In genomic region chr4:55184600-55185523, GRCh38 we compare ENCODE assay signal across 8 cellular contexts. TPM values are rescaled to one million over a fixed set of nuclear protein-coding genes. Genes with fewer than 3 reads are reported as not detected.
A peak's percentile ranks its signal among the peaks of the same experiment; 100 is the strongest.
DNase-seq lines count a peak whose midpoint lies in the region; ATAC-seq and TF ChIP-seq lines count a peak whose summit lies in the region.

No MANE protein-coding gene starts in this region.

- H3K27me3 Mint-ChIP-seq in WTC11 (ENCODE audit: low read depth), result no peaks in the 10 kb centered on the region

- H3K27ac ChIP-seq in HUES6 (ENCODE audit: low read depth, low read length), result peak overlapping the region; percentile 64; the same call in 1 of the 2 replicates

- H3K4me1 ChIP-seq in HUES6 (ENCODE audit: control insufficient read depth, insufficient read depth, low read length), result peaks cover 68% of the 10 kb centered on the region

- CTCF ChIA-PET in WTC11 (lab: Charles Lee), result interaction anchor here (0.6 to 4.2 kb wide), 49 partner anchors 8 to 1325 kb away, joined by 3 to 59 read pairs (median 4); partner anchors contain the start of genes KDR, SRD5A3 and TMEM165

- H3K4me3 ChIP-seq in HUES6 (ENCODE audit: low read depth, low read length), result no peak overlapping the region

- peak overlapping the region; percentile 44 for H3K9ac ChIP-seq in HUES6 (ENCODE audit: low read length)

- peaks cover 14% of the 10 kb centered on the region for H3K36me3 Mint-ChIP-seq in WTC11

- peak overlapping the region; percentile 47 for H3K27ac Mint-ChIP-seq in WTC11

- peaks cover 8% of the 10 kb centered on the region; the same call in 1 of the 2 replicates for H3K9me3 ChIP-seq in HUES6 (ENCODE audit: control insufficient read depth, insufficient read depth, low read depth, low read length)

- ATAC-seq in WTC11, result peak; percentile 62

- peaks cover 82% of the 10 kb centered on the region for H3K4me1 Mint-ChIP-seq in WTC11

- TF ChIP-seq CTCF in GM12874 (IDR thresholded peaks at IDR 0.05; ENCODE audit: insufficient read depth, low read depth, low read length) (peak; percentile 45), WTC11 (IDR thresholded peaks at IDR 0.05) (peak; percentile 33; the same call in 1 of the 2 replicates)

- peaks cover 13% of the 10 kb centered on the region for H3K9me3 Mint-ChIP-seq in WTC11

- H3K36me3 ChIP-seq in HUES6 (ENCODE audit: control insufficient read depth, insufficient read depth, low read length), result no peaks in the 10 kb centered on the region

- H3K27me3 ChIP-seq in HUES6 (ENCODE audit: control insufficient read depth, insufficient read depth, low read length), result no peaks in the 10 kb centered on the region

- H3K4me3 Mint-ChIP-seq in WTC11, result no peak overlapping the region

- peak; percentile 60 for DNase-seq in WTC11 (ENCODE audit: low spot score)
- DNase-seq in glomerular visceral epithelial cell (ENCODE audit: extremely low spot score), result peak; percentile 28
- DNase-seq in stimulated activated CD4-positive, alpha-beta T cell treated with anti-CD3 and anti-CD28 coated beads, Interleukin-2, amount 100 ng/mL, for 24 hours, result peak; percentile 28 to 31
- no peak for DNase-seq in activated CD4-positive, CD25-positive, alpha-beta regulatory T cell (lab: John Stamatoyannopoulos, UW)
- no peak for DNase-seq in activated gamma-delta T cell (lab: John Stamatoyannopoulos, UW)
- no peak for DNase-seq in activated effector memory CD4-positive, alpha-beta T cell treated with anti-CD3 and anti-CD28 coated beads, Interleukin-2, amount 50 U/mL, for 16 hours

- POLR2A ChIA-PET in WTC11 (lab: Charles Lee), result interaction anchor here (0.6 to 1.9 kb wide), 2 partner anchors 59 to 131 kb away, joined by 3 to 4 read pairs; partner anchors contain the start of gene KDR

TF ChIP-seq in WTC11, 78 proteins besides CTCF, POLR2A, EP300 and RAD21:
- TF ChIP-seq SP1 (CRISPR knock-in tag; conservative IDR thresholded peaks at IDR 0.05) (0 out of 2 replicates have a peak, but pooled peaks have one; percentile 20), MAX (CRISPR knock-in tag; IDR thresholded peaks at IDR 0.05) (0 out of 2 replicates have a peak, but pooled peaks have one; percentile 8), ZNF423 (CRISPR knock-in tag; IDR thresholded peaks at IDR 0.05) (peak; percentile 72), IRF2 (CRISPR knock-in tag; IDR thresholded peaks at IDR 0.05; ENCODE audit: borderline replicate concordance, low read depth) (no peak), HMGA2 (CRISPR knock-in tag; IDR thresholded peaks at IDR 0.05) (no peak)
- TF ChIP-seq, protein P1, sequence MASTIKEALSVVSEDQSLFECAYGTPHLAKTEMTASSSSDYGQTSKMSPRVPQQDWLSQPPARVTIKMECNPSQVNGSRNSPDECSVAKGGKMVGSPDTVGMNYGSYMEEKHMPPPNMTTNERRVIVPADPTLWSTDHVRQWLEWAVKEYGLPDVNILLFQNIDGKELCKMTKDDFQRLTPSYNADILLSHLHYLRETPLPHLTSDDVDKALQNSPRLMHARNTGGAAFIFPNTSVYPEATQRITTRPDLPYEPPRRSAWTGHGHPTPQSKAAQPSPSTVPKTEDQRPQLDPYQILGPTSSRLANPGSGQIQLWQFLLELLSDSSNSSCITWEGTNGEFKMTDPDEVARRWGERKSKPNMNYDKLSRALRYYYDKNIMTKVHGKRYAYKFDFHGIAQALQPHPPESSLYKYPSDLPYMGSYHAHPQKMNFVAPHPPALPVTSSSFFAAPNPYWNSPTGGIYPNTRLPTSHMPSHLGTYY (CRISPR knock-in tag; IDR thresholded peaks at IDR 0.05), result no peak

RNA-seq across cellular contexts. Expression of gene KDR, which starts 59.5 kb away (rescaled TPM):
- 80.8 to 88.7 TPM (median 87.2 TPM) in 3 replicates for total RNA-seq in WTC11 (2021)

Comparison
In these comparisons a context has a peak if more than half of its experiments do, and no peak if none do; other contexts are left out.
1. DNase-seq: peak in WTC11 (single experiment), glomerular visceral epithelial cell (single experiment) and stimulated activated CD4-positive, alpha-beta T cell treated with anti-CD3 and anti-CD28 coated beads, Interleukin-2, amount 100 ng/mL, for 24 hours (2 of 2); none in activated CD4-positive, CD25-positive, alpha-beta regulatory T cell (0 of 4), activated gamma-delta T cell (single experiment) and activated effector memory CD4-positive, alpha-beta T cell treated with anti-CD3 and anti-CD28 coated beads, Interleukin-2, amount 50 U/mL, for 16 hours (single experiment).